ENCODE assay signal across 16 cellular contexts in genomic region chr6:112841553-112842337, GRCh38.
A peak's percentile ranks its signal among the peaks of the same experiment; 100 is the strongest.
DNase-seq lines count a peak whose midpoint lies in the region; ATAC-seq and TF ChIP-seq lines count a peak whose summit lies in the region.
"Had no signal": no experiment of that assay in that cellular context is flagged by ENCODE, and none has a peak within 500 bp of the region (broad histone marks: within the 10 kb centered on the region; RNA-seq: fewer than 3 reads in every experiment).

No MANE protein-coding gene starts in this region.

- no peaks in the 10 kb centered on the region for H3K9me3 ChIP-seq in esophagus muscularis mucosa
- H3K9me3 ChIP-seq in right atrium auricular region = peaks cover 0 to 6% of the 10 kb centered on the region in 2 donors
- H3K9me3 ChIP-seq: lower lobe of right lung, neutrophil had no signal

- no peak for TF ChIP-seq POLR2A in esophagus muscularis mucosa (IDR thresholded peaks at IDR 0.05; ENCODE audit: low read depth)

- TF ChIP-seq EP300 in esophagus muscularis mucosa (IDR thresholded peaks at IDR 0.05) = no peak

- TF ChIP-seq CTCF in esophagus muscularis mucosa (IDR thresholded peaks at IDR 0.05) = no peak
- TF ChIP-seq CTCF in right atrium auricular region (IDR thresholded peaks at IDR 0.05) = no peak

- H3K4me3 ChIP-seq in esophagus muscularis mucosa (no peak overlapping the region), right atrium auricular region (no peak overlapping the region)
- H3K4me3 ChIP-seq: lower lobe of right lung, skin epidermis had no signal

- ATAC-seq in GM19023 (IDR thresholded peaks at IDR 0.05; ENCODE audit: unreplicated experiment) (peak; percentile 54), HG02623 (IDR thresholded peaks at IDR 0.05; ENCODE audit: unreplicated experiment) (peak; percentile 72), HG03575 (IDR thresholded peaks at IDR 0.05; ENCODE audit: extremely low read depth, insufficient number of reproducible peaks, low FRiP score, unreplicated experiment) (peak; percentile 69), HG02840 (IDR thresholded peaks at IDR 0.05; ENCODE audit: low FRiP score, unreplicated experiment) (no peak), HG02571 (IDR thresholded peaks at IDR 0.05; ENCODE audit: unreplicated experiment) (no peak)
- ATAC-seq: lower lobe of right lung had no signal

- DNase-seq in pons (ENCODE audit: low spot score) (peak; percentile 57), esophagus muscularis mucosa (ENCODE audit: extremely low spot score) (no peak), right atrium auricular region (ENCODE audit: low spot score) (no peak)
- DNase-seq: activated CD4-positive, CD25-positive, alpha-beta regulatory T cell treated with anti-CD3 and anti-CD28 coated beads, Interleukin-2, amount 50 U/mL, for 72 hours; activated T-cell treated with anti-CD3 and anti-CD28 coated beads, Interleukin-2, amount 50 U/mL, for 24 hours; amniotic stem cell; H9; lower lobe of right lung; substantia nigra had no signal

- 92% methylated on average over 4 of the region's 4 CpGs for WGBS in esophagus muscularis mucosa

- no peaks in the 10 kb centered on the region for H3K27me3 ChIP-seq in esophagus muscularis mucosa
- no peaks in the 10 kb centered on the region for H3K27me3 ChIP-seq in right atrium auricular region
- H3K27me3 ChIP-seq: neutrophil had no signal

- H3K27ac ChIP-seq in esophagus muscularis mucosa (replicated peaks in 1 of 4) (no peak overlapping the region), right atrium auricular region (no peak overlapping the region)
- H3K27ac ChIP-seq: lower lobe of right lung, neutrophil, skin epidermis had no signal

- no peaks in the 10 kb centered on the region for H3K4me1 ChIP-seq in esophagus muscularis mucosa
- no peaks in the 10 kb centered on the region for H3K4me1 ChIP-seq in right atrium auricular region
- H3K4me1 ChIP-seq: lower lobe of right lung had no signal

- intact Hi-C loops in esophagus muscularis mucosa (cut with DNase I) = no loop called here

- H3K36me3 ChIP-seq in esophagus muscularis mucosa (no peaks in the 10 kb centered on the region), right atrium auricular region (no peaks in the 10 kb centered on the region)
- H3K36me3 ChIP-seq: lower lobe of right lung, neutrophil had no signal

Comparison
In these comparisons a context has a peak if more than half of its experiments do, and no peak if none do; other contexts are left out.
1. ATAC-seq: peak in GM19023 (single experiment), HG02623 (single experiment) and HG03575 (single experiment); none in HG02840 (single experiment) and HG02571 (single experiment).